In genomic region chr10:79441433-79441832, GRCh38 we compare ENCODE assay signal across 2 cellular contexts.
TF ChIP-seq lines count a peak whose summit lies in the region.

No MANE protein-coding gene starts in this region.

TF ChIP-seq in SK-N-SH, 30 proteins besides CTCF, POLR2A, EP300 and RAD21 (continued from another document):
- TF ChIP-seq PBX3 (IDR thresholded peaks at IDR 0.05) (no peak), USF2 (IDR thresholded peaks at IDR 0.05; ENCODE audit: borderline replicate concordance, low read depth, low read length) (no peak), REST (IDR thresholded peaks at IDR 0.05; ENCODE audit: low read depth, low read length) (no peak), FOXM1 (IDR thresholded peaks at IDR 0.05; ENCODE audit: low read depth) (no peak), FOXJ3 (CRISPR knock-in tag; IDR thresholded peaks at IDR 0.05) (no peak), MEF2A (IDR thresholded peaks at IDR 0.05; ENCODE audit: borderline replicate concordance, low read depth) (no peak), TAF1 (IDR thresholded peaks at IDR 0.05; ENCODE audit: borderline replicate concordance, low read depth, low read length) (no peak), TCF12 (IDR thresholded peaks at IDR 0.05) (no peak), RXRA (IDR thresholded peaks at IDR 0.05; ENCODE audit: borderline replicate concordance, low read depth) (no peak), POLR2AphosphoS5 (IDR thresholded peaks at IDR 0.05; ENCODE audit: low read depth, low read length) (no peak), JUND (IDR thresholded peaks at IDR 0.05) (no peak), GATA2 (CRISPR knock-in tag; IDR thresholded peaks at IDR 0.05) (no peak)
- TF ChIP-seq, protein P1, sequence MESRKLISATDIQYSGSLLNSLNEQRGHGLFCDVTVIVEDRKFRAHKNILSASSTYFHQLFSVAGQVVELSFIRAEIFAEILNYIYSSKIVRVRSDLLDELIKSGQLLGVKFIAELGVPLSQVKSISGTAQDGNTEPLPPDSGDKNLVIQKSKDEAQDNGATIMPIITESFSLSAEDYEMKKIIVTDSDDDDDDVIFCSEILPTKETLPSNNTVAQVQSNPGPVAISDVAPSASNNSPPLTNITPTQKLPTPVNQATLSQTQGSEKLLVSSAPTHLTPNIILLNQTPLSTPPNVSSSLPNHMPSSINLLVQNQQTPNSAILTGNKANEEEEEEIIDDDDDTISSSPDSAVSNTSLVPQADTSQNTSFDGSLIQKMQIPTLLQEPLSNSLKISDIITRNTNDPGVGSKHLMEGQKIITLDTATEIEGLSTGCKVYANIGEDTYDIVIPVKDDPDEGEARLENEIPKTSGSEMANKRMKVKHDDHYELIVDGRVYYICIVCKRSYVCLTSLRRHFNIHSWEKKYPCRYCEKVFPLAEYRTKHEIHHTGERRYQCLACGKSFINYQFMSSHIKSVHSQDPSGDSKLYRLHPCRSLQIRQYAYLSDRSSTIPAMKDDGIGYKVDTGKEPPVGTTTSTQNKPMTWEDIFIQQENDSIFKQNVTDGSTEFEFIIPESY (IDR thresholded peaks at IDR 0.05; ENCODE audit: borderline replicate concordance, low read depth) = no peak
- TF ChIP-seq, protein P2, sequence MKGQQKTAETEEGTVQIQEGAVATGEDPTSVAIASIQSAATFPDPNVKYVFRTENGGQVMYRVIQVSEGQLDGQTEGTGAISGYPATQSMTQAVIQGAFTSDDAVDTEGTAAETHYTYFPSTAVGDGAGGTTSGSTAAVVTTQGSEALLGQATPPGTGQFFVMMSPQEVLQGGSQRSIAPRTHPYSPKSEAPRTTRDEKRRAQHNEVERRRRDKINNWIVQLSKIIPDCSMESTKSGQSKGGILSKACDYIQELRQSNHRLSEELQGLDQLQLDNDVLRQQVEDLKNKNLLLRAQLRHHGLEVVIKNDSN (IDR thresholded peaks at IDR 0.05; ENCODE audit: borderline replicate concordance, low read depth) = no peak

TF ChIP-seq in SK-N-SH treated with all-trans-retinoic acid at 6 μM for 48 hours, 23 proteins besides CTCF, POLR2A, EP300 and RAD21 (continued from another document):
- TF ChIP-seq, protein P3, sequence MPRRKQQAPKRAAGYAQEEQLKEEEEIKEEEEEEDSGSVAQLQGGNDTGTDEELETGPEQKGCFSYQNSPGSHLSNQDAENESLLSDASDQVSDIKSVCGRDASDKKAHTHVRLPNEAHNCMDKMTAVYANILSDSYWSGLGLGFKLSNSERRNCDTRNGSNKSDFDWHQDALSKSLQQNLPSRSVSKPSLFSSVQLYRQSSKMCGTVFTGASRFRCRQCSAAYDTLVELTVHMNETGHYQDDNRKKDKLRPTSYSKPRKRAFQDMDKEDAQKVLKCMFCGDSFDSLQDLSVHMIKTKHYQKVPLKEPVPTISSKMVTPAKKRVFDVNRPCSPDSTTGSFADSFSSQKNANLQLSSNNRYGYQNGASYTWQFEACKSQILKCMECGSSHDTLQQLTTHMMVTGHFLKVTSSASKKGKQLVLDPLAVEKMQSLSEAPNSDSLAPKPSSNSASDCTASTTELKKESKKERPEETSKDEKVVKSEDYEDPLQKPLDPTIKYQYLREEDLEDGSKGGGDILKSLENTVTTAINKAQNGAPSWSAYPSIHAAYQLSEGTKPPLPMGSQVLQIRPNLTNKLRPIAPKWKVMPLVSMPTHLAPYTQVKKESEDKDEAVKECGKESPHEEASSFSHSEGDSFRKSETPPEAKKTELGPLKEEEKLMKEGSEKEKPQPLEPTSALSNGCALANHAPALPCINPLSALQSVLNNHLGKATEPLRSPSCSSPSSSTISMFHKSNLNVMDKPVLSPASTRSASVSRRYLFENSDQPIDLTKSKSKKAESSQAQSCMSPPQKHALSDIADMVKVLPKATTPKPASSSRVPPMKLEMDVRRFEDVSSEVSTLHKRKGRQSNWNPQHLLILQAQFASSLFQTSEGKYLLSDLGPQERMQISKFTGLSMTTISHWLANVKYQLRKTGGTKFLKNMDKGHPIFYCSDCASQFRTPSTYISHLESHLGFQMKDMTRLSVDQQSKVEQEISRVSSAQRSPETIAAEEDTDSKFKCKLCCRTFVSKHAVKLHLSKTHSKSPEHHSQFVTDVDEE (CRISPR knock-in tag; IDR thresholded peaks at IDR 0.05) = no peak
- TF ChIP-seq RARB (CRISPR knock-in tag; IDR thresholded peaks at IDR 0.05) (no peak), PPARA (CRISPR knock-in tag; IDR thresholded peaks at IDR 0.05; ENCODE audit: borderline replicate concordance) (no peak), BACH2 (CRISPR knock-in tag; IDR thresholded peaks at IDR 0.05; ENCODE audit: borderline replicate concordance) (no peak), TCF4 (CRISPR knock-in tag; IDR thresholded peaks at IDR 0.05; ENCODE audit: borderline replicate concordance) (no peak), ARNTL (CRISPR knock-in tag; IDR thresholded peaks at IDR 0.05; ENCODE audit: borderline replicate concordance, low read depth) (no peak), ZNF70 (CRISPR knock-in tag; IDR thresholded peaks at IDR 0.05) (no peak), PATZ1 (CRISPR knock-in tag; IDR thresholded peaks at IDR 0.05; ENCODE audit: borderline replicate concordance) (no peak), ZNF565 (CRISPR knock-in tag; conservative IDR thresholded peaks at IDR 0.05; ENCODE audit: low read depth) (no peak), GLIS3 (CRISPR knock-in tag; IDR thresholded peaks at IDR 0.05) (no peak), SNAI2 (CRISPR knock-in tag; IDR thresholded peaks at IDR 0.05) (no peak), ZFP3 (CRISPR knock-in tag; IDR thresholded peaks at IDR 0.05) (no peak), ISL1 (CRISPR knock-in tag; IDR thresholded peaks at IDR 0.05) (no peak)
- TF ChIP-seq, protein P4, sequence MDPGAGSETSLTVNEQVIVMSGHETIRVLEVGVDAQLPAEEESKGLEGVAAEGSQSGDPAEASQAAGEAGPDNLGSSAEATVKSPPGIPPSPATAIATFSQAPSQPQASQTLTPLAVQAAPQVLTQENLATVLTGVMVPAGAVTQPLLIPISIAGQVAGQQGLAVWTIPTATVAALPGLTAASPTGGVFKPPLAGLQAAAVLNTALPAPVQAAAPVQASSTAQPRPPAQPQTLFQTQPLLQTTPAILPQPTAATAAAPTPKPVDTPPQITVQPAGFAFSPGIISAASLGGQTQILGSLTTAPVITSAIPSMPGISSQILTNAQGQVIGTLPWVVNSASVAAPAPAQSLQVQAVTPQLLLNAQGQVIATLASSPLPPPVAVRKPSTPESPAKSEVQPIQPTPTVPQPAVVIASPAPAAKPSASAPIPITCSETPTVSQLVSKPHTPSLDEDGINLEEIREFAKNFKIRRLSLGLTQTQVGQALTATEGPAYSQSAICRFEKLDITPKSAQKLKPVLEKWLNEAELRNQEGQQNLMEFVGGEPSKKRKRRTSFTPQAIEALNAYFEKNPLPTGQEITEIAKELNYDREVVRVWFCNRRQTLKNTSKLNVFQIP (CRISPR knock-in tag; IDR thresholded peaks at IDR 0.05; ENCODE audit: borderline replicate concordance, low read depth) = no peak
- TF ChIP-seq, protein P5, sequence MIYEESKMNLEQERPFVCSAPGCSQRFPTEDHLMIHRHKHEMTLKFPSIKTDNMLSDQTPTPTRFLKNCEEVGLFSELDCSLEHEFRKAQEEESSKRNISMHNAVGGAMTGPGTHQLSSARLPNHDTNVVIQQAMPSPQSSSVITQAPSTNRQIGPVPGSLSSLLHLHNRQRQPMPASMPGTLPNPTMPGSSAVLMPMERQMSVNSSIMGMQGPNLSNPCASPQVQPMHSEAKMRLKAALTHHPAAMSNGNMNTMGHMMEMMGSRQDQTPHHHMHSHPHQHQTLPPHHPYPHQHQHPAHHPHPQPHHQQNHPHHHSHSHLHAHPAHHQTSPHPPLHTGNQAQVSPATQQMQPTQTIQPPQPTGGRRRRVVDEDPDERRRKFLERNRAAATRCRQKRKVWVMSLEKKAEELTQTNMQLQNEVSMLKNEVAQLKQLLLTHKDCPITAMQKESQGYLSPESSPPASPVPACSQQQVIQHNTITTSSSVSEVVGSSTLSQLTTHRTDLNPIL (CRISPR knock-in tag; IDR thresholded peaks at IDR 0.05; ENCODE audit: low read depth) = no peak
